In genomic region chr11:64000740-64001514, GRCh38 we compare ENCODE assay signal across 7 cellular contexts. TPM values are rescaled to one million over a fixed set of nuclear protein-coding genes. Genes with fewer than 3 reads are reported as not detected.
DNase-seq lines count a peak whose midpoint lies in the region; ATAC-seq and TF ChIP-seq lines count a peak whose summit lies in the region.

No MANE protein-coding gene starts in this region.

- no peak overlapping the region for H3K9ac ChIP-seq in iPS-15b (ENCODE audit: low read depth, low read length)

- no peaks in the 10 kb centered on the region for H3K9me3 Mint-ChIP-seq in activated CD8-positive, alpha-beta T cell treated with anti-CD3 and anti-CD28 coated beads for 36 hours

- H3K36me3 Mint-ChIP-seq in activated CD8-positive, alpha-beta T cell treated with anti-CD3 and anti-CD28 coated beads for 36 hours (ENCODE audit: low read depth), result peaks cover 6% of the 10 kb centered on the region

- DNase-seq in H7, result peak; percentile 80
- no peak for DNase-seq in activated CD8-positive, alpha-beta T cell treated with anti-CD3 and anti-CD28 coated beads for 36 hours
- no peak for DNase-seq in stomach
- DNase-seq in kidney glomerular epithelial cell (lab: John Stamatoyannopoulos, UW), result no peak
- DNase-seq in activated T-cell treated with anti-CD3 and anti-CD28 coated beads, Interleukin-2, amount 50 U/mL, for 48 hours, result no peak

- H3K9me3 ChIP-seq in iPS-15b (ENCODE audit: control insufficient read depth, insufficient read depth, low read length) (no peaks in the 10 kb centered on the region), stomach (no peaks in the 10 kb centered on the region)

- peak overlapping the region; percentile 28 for H3K4me3 ChIP-seq in H7 (ENCODE audit: insufficient read depth, low read depth, low read length)
- H3K4me3 ChIP-seq in iPS-15b (ENCODE audit: low read depth, low read length), result peak overlapping the region; percentile 30
- H3K4me3 ChIP-seq in stomach, result peak overlapping the region; percentile 19 to 48 (median 40)

- 24 to 35% (median 28%) methylated on average over 32 to 61 of the region's 61 CpGs for WGBS in stomach, 5 donors

- H3K27ac Mint-ChIP-seq in activated CD8-positive, alpha-beta T cell treated with anti-CD3 and anti-CD28 coated beads for 36 hours, result no peak overlapping the region

- intact Hi-C loops in activated CD8-positive, alpha-beta T cell treated with anti-CD3 and anti-CD28 coated beads for 36 hours (cut with micrococcal nuclease), result loop anchor here (5.0 kb wide), 1 partner anchor 146 kb away; no protein-coding TSS in a partner anchor
- intact Hi-C loops in stomach (cut with DNase I; ENCODE audit: low total_unique reads), result loop anchor here (2.0 kb wide), 1 partner anchor 148 kb away; no protein-coding TSS in a partner anchor

- H3K27me3 ChIP-seq in H7 (ENCODE audit: control insufficient read depth, insufficient read depth, low read length), result peaks cover 6% of the 10 kb centered on the region
- H3K27me3 ChIP-seq in iPS-15b (ENCODE audit: control insufficient read depth, insufficient read depth, low read length), result peaks cover 20% of the 10 kb centered on the region
- H3K27me3 ChIP-seq in stomach, result peaks cover 0 to 34% (median 0%) of the 10 kb centered on the region in 3 donors

- H3K4me1 Mint-ChIP-seq in activated CD8-positive, alpha-beta T cell treated with anti-CD3 and anti-CD28 coated beads for 36 hours (ENCODE audit: low read depth), result peaks cover 6% of the 10 kb centered on the region

- POLR2A ChIA-PET in activated CD8-positive, alpha-beta T cell treated with anti-CD3 and anti-CD28 coated beads for 36 hours (lab: Charles Lee), result interaction anchor here (0.8 to 4.0 kb wide), 8 partner anchors 11 to 358 kb away, joined by 3 to 26 read pairs (median 4); partner anchors contain the start of genes FERMT3 and RPS6KA4

- H3K4me3 Mint-ChIP-seq in activated CD8-positive, alpha-beta T cell treated with anti-CD3 and anti-CD28 coated beads for 36 hours, result peak overlapping the region; percentile 26

- peaks cover 4% of the 10 kb centered on the region for H3K27me3 Mint-ChIP-seq in activated CD8-positive, alpha-beta T cell treated with anti-CD3 and anti-CD28 coated beads for 36 hours

- H3K4me1 ChIP-seq in iPS-15b (ENCODE audit: control insufficient read depth, insufficient read depth, low read length), result no peaks in the 10 kb centered on the region
- peaks cover 29 to 43% (median 32%) of the 10 kb centered on the region in 4 donors for H3K4me1 ChIP-seq in stomach

- peaks cover 3% of the 10 kb centered on the region for H3K36me3 ChIP-seq in H7 (replicated peaks; ENCODE audit: control insufficient read depth, insufficient read depth, low read length)
- peaks cover 19% of the 10 kb centered on the region for H3K36me3 ChIP-seq in iPS-15b (ENCODE audit: control insufficient read depth, insufficient read depth, low read length)
- peaks cover 25 to 30% (median 28%) of the 10 kb centered on the region in 4 donors for H3K36me3 ChIP-seq in stomach

- ATAC-seq in activated CD8-positive, alpha-beta T cell treated with anti-CD3 and anti-CD28 coated beads for 36 hours, result no peak
- no peak for ATAC-seq in HG03097 (IDR thresholded peaks at IDR 0.05; ENCODE audit: low FRiP score, unreplicated experiment)

- TF ChIP-seq EP300 in stomach (IDR thresholded peaks at IDR 0.05), result no peak

- CTCF ChIA-PET in activated CD8-positive, alpha-beta T cell treated with anti-CD3 and anti-CD28 coated beads for 36 hours (lab: Charles Lee), result interaction anchor here (0.7 to 6.5 kb wide), 30 partner anchors 8 to 342 kb away, joined by 3 to 151 read pairs (median 4); partner anchors contain the start of genes ESRRA, MACROD1 and ZFTA

- TF ChIP-seq POLR2A in stomach (IDR thresholded peaks at IDR 0.05), result no peak

- TF ChIP-seq CTCF in activated CD8-positive, alpha-beta T cell treated with anti-CD3 and anti-CD28 coated beads for 36 hours (IDR thresholded peaks at IDR 0.05), result no peak
- peak in 2 of 7 experiments; percentile 10 to 19 for TF ChIP-seq CTCF in stomach (IDR thresholded peaks at IDR 0.05)

- H3K27ac ChIP-seq in stomach, result peak overlapping the region in 1 of 5 donors; percentile 16

RNA-seq across cellular contexts. Expression of gene OTUB1, which starts 14.7 kb away (rescaled TPM):
- 76.6 and 77.4 TPM in 2 replicates for total RNA-seq in H7 (2014; rRNA removed; shearing (Covaris generic))
- 10 to 100 TPM; 70.1 to 73.9 TPM for total RNA-seq in activated CD8-positive, alpha-beta T cell treated with anti-CD3 and anti-CD28 coated beads for 36 hours
- total RNA-seq in stomach, result 100 to 1,000 TPM in 1 of 5 donors, 10 to 100 TPM in 4; 33.6 to 161 (median 40.3) TPM
- 10 to 100 TPM; 62.3 to 74.2 (median 64.8) TPM for polyA plus RNA-seq in stomach

RNA-seq across cellular contexts. Expression of gene COX8A, which starts 26.5 kb away (rescaled TPM):
- 836 and 1,175 TPM in 2 replicates for total RNA-seq in H7 (2014; rRNA removed; shearing (Covaris generic))
- total RNA-seq in activated CD8-positive, alpha-beta T cell treated with anti-CD3 and anti-CD28 coated beads for 36 hours, result 100 to 1,000 TPM; 436 to 497 TPM
- total RNA-seq in stomach, result 1,000 to 10,000 TPM in 1 of 5 donors, 100 to 1,000 TPM in 4; 107 to 1,004 (median 523) TPM
- polyA plus RNA-seq in stomach, result 1,000 to 10,000 TPM in 2 of 3 donors, 100 to 1,000 TPM in 1; 910 to 1,045 (median 1,001) TPM

RNA-seq across cellular contexts. Expression of gene FLRT1, which starts 34.8 kb away (rescaled TPM):
- total RNA-seq in H7 (2014; rRNA removed; shearing (Covaris generic)), result 0.94 and 1.7 TPM in 2 replicates
- not detected for total RNA-seq in activated CD8-positive, alpha-beta T cell treated with anti-CD3 and anti-CD28 coated beads for 36 hours
- total RNA-seq in stomach, result 1 to 10 TPM in 1 of 5 donors, under 1 TPM in 1, not detected in 3; 0.73 to 1.3 TPM
- under 1 TPM in 2 of 3 donors, not detected in 1; 0.12 to 0.28 TPM for polyA plus RNA-seq in stomach
